1 cellular context compared by ENCODE assay signal in genomic region chr5:103120607-103121200, GRCh38.
TF ChIP-seq lines count a peak whose summit lies in the region.

No MANE protein-coding gene starts in this region.

TF ChIP-seq in IMR-90, 13 proteins besides CTCF, POLR2A, EP300 and RAD21 (continued from another document):
- TF ChIP-seq USF2 (IDR thresholded peaks at IDR 0.05; ENCODE audit: low read depth, low read length) = no peak
- TF ChIP-seq CEBPB (IDR thresholded peaks at IDR 0.05; ENCODE audit: low read depth, low read length) = no peak
TF ChIP-seq in IMR-90: peak in this region for 0.
